ENCODE assay signal across 24 cellular contexts in the genomic region with DNA sequence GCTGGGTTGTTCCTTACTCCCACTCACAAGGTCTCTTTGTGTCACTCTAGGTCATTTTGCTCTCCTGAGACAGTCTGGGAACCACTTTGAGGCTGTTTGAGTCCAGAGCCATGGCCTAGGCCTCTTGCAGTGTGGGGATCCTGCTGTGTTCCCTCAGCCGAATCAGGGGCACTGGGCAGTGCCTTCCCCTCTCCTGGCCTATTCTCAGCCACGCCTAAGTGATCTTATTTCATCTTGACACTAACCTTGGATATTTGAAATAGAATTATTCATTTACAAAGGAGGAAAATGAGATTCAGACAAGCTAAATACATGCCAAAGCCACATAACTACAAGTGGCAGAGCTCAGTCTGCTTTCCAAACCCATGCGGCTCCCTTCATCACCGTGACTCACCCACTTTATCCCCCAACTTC.
DNase-seq lines count a peak whose midpoint lies in the region; ATAC-seq, FAIRE-seq and TF ChIP-seq lines count a peak whose summit lies in the region.
"Had no signal": no experiment of that assay in that cellular context is flagged by ENCODE, and none has a peak within 500 bp of the region (broad histone marks: within the 10 kb centered on the region; RNA-seq: fewer than 3 reads in every experiment).

No MANE protein-coding gene starts in this region.

- H3K56ac ChIP-seq in H1 (replicated peaks; ENCODE audit: insufficient read length, low read depth, low read length), result no peak overlapping the region

- no peak overlapping the region for H3K23ac ChIP-seq in H1 (ENCODE audit: insufficient read length)

- FAIRE-seq in RCC 7860 (lab: Jason Lieb, UNC) (peak; percentile 99), H1 (lab: Jason Lieb, UNC) (no peak)
- FAIRE-seq: GM12891 had no signal

- ATAC-seq in lower lobe of right lung (no peak), HG03442 (IDR thresholded peaks at IDR 0.05; ENCODE audit: unreplicated experiment) (no peak)

- H3K9ac ChIP-seq in H1 (replicated peaks in 1 of 4; ENCODE audit: extremely low read depth in 1 of 4, low read depth in 3 of 4, low read length in 3 of 4) (no peak overlapping the region), subcutaneous abdominal adipose tissue (ENCODE audit: low read length in 5 of 5) (no peak overlapping the region)

- no peaks in the 10 kb centered on the region for H3K27me3 Mint-ChIP-seq in activated CD4-positive, alpha-beta memory T cell treated with anti-CD3 and anti-CD28 coated beads, Interleukin-2, amount 10 ng/mL, durations not matched to agents 7 days and 5 days
- H3K27me3 Mint-ChIP-seq: activated naive CD4-positive, alpha-beta T cell treated with anti-CD3 and anti-CD28 coated beads, Interleukin-2, amount 10 ng/mL, durations not matched to agents 7 days and 5 days; B cell had no signal

- no peak overlapping the region for H3K27ac Mint-ChIP-seq in activated CD4-positive, alpha-beta memory T cell treated with anti-CD3 and anti-CD28 coated beads, Interleukin-2, amount 10 ng/mL, durations not matched to agents 7 days and 5 days
- H3K27ac Mint-ChIP-seq: activated naive CD4-positive, alpha-beta T cell treated with anti-CD3 and anti-CD28 coated beads, Interleukin-2, amount 10 ng/mL, durations not matched to agents 7 days and 5 days; B cell had no signal

- H2BK20ac ChIP-seq in H1 (ENCODE audit: low read length), result no peak overlapping the region

- 0 out of 2 replicates have a peak overlapping the region, but pooled peaks have one; percentile 10 for H2AFZ ChIP-seq in H1 (ENCODE audit: low read length)
- H2AFZ ChIP-seq: hepatocyte had no signal

- H4K8ac ChIP-seq in H1 (ENCODE audit: extremely low read depth, insufficient read depth, low read length), result no peak overlapping the region

- H3K9me3 ChIP-seq in H1 (ENCODE audit: insufficient read depth in 2 of 2, low read depth in 1 of 2, low read length in 1 of 2) (peaks cover 11 to 13% of the 10 kb centered on the region in 2 experiments), lower lobe of right lung (no peaks in the 10 kb centered on the region), subcutaneous abdominal adipose tissue (ENCODE audit: control insufficient read depth in 5 of 5, low read length in 5 of 5) (no peaks in the 10 kb centered on the region)
- H3K9me3 ChIP-seq: esophagus squamous epithelium, ovary, Peyer's patch, upper lobe of left lung had no signal

- no peak for TF ChIP-seq EP300 in H1 (IDR thresholded peaks at IDR 0.05; ENCODE audit: borderline replicate concordance in 1 of 2, low read depth in 2 of 2, low read length in 2 of 2)

- no peak overlapping the region for H4K91ac ChIP-seq in H1 (replicated peaks; ENCODE audit: insufficient read length, low read length)

- H2AK5ac ChIP-seq in H1 (ENCODE audit: low read depth, low read length), result no peak overlapping the region

- H3K4me1 Mint-ChIP-seq in activated CD4-positive, alpha-beta memory T cell treated with anti-CD3 and anti-CD28 coated beads, Interleukin-2, amount 10 ng/mL, durations not matched to agents 7 days and 5 days, result no peaks in the 10 kb centered on the region
- H3K4me1 Mint-ChIP-seq: activated naive CD4-positive, alpha-beta T cell treated with anti-CD3 and anti-CD28 coated beads, Interleukin-2, amount 10 ng/mL, durations not matched to agents 7 days and 5 days; B cell had no signal

- no peaks in the 10 kb centered on the region for H4K20me1 ChIP-seq in H1 (replicated peaks in 1 of 2; ENCODE audit: control insufficient read depth in 1 of 2, insufficient read depth in 2 of 2, low read length in 2 of 2)

- no peak overlapping the region for H2BK12ac ChIP-seq in H1 (ENCODE audit: low read depth, low read length)

- no peak overlapping the region for H3K4me3 Mint-ChIP-seq in activated CD4-positive, alpha-beta memory T cell treated with anti-CD3 and anti-CD28 coated beads, Interleukin-2, amount 10 ng/mL, durations not matched to agents 7 days and 5 days
- H3K4me3 Mint-ChIP-seq: activated naive CD4-positive, alpha-beta T cell treated with anti-CD3 and anti-CD28 coated beads, Interleukin-2, amount 10 ng/mL, durations not matched to agents 7 days and 5 days; B cell had no signal

- H2BK5ac ChIP-seq in H1 (ENCODE audit: low read depth, low read length), result no peak overlapping the region

- H3K4me3 ChIP-seq in H1 (ENCODE audit: extremely low read depth in 1 of 4, insufficient read depth in 2 of 4, low read depth in 3 of 4, low read length in 4 of 4) (no peak overlapping the region), lower lobe of right lung (no peak overlapping the region), subcutaneous abdominal adipose tissue (ENCODE audit: low read depth in 1 of 5, low read length in 5 of 5) (no peak overlapping the region)
- H3K4me3 ChIP-seq: esophagus squamous epithelium, hepatocyte, ovary, Peyer's patch, upper lobe of left lung had no signal

- H2BK120ac ChIP-seq in H1 (replicated peaks; ENCODE audit: low read depth, low read length), result no peak overlapping the region

- H3K79me1 ChIP-seq in H1 (ENCODE audit: low read depth, low read length), result no peaks in the 10 kb centered on the region

- no peaks in the 10 kb centered on the region for H3K23me2 ChIP-seq in H1 (ENCODE audit: low read depth, low read length)

- in situ Hi-C loops in GM13976 (cut with MboI; ENCODE audit: low sequenced_read_pairs, unreplicated experiment), result no loop called here

- no peak for TF ChIP-seq POLR2A in H1 (IDR thresholded peaks at IDR 0.05; ENCODE audit: control extremely low read depth in 1 of 2, low read depth in 2 of 2, low read length in 2 of 2)

- H3K9me3 Mint-ChIP-seq in activated CD4-positive, alpha-beta memory T cell treated with anti-CD3 and anti-CD28 coated beads, Interleukin-2, amount 10 ng/mL, durations not matched to agents 7 days and 5 days, result peaks cover under 1% of the 10 kb centered on the region

- CTCF ChIA-PET in H1 (lab: Charles Lee; ENCODE audit: partially characterized antibody), result interaction anchor here (1.0 kb wide), 1 partner anchor 24 kb away, joined by 3 read pairs; no protein-coding TSS in a partner anchor
- CTCF ChIA-PET in activated CD4-positive, alpha-beta memory T cell treated with anti-CD3 and anti-CD28 coated beads, Interleukin-2, amount 10 ng/mL, durations not matched to agents 7 days and 5 days (lab: Charles Lee), result interaction anchor here (0.6 kb wide), 1 partner anchor 42 kb away, joined by 4 read pairs; no protein-coding TSS in a partner anchor

- no peak overlapping the region for H4K5ac ChIP-seq in H1 (ENCODE audit: insufficient read length, low read depth, low read length)

- H3K36me3 ChIP-seq in H1 (ENCODE audit: control insufficient read depth in 2 of 4, insufficient read depth in 4 of 4, low read length in 3 of 4) (no peaks in the 10 kb centered on the region), lower lobe of right lung (no peaks in the 10 kb centered on the region), subcutaneous abdominal adipose tissue (ENCODE audit: control insufficient read depth in 5 of 5, insufficient read depth in 5 of 5, low read length in 5 of 5) (no peaks in the 10 kb centered on the region)
- H3K36me3 ChIP-seq: esophagus squamous epithelium, ovary, Peyer's patch, upper lobe of left lung had no signal

- H3K4me1 ChIP-seq in H1 (replicated peaks in 1 of 4; ENCODE audit: control insufficient read depth in 3 of 4, insufficient read depth in 4 of 4, low read length in 3 of 4), result peaks cover 0 to 3% (median 0%) of the 10 kb centered on the region in 4 experiments; a peak in 2 of 7 replicates
- H3K4me1 ChIP-seq in lower lobe of right lung, result peaks cover 23% of the 10 kb centered on the region
- H3K4me1 ChIP-seq in subcutaneous abdominal adipose tissue (ENCODE audit: control insufficient read depth in 5 of 5, insufficient read depth in 5 of 5, low read length in 5 of 5), result peaks cover 3 to 34% (median 28%) of the 10 kb centered on the region in 5 donors
- H3K4me1 ChIP-seq: Peyer's patch had no signal

- no peak for TF ChIP-seq RAD21 in H1 (IDR thresholded peaks at IDR 0.05 in 1 of 2, conservative IDR thresholded peaks at IDR 0.05 in 1 of 2; ENCODE audit: low read depth in 2 of 2, low read length in 2 of 2)

- peak; percentile 91 for DNase-seq in RCC 7860 (ENCODE audit: low spot score)
- no peak for DNase-seq in H1 (ENCODE audit: low read depth in 1 of 2, low spot score in 2 of 2)
- no peak for DNase-seq in lower lobe of right lung
- DNase-seq in NCI-H82 treated with DMSO at 0.1 percent for 48 hours (lab: John Stamatoyannopoulos, UW; ENCODE audit: unreplicated experiment), result no peak
- DNase-seq in GM13976 (ENCODE audit: low spot score), result no peak
- DNase-seq in activated CD4-positive, alpha-beta memory T cell treated with anti-CD3 and anti-CD28 coated beads, Interleukin-2, amount 10 ng/mL, durations not matched to agents 7 days and 5 days, result no peak
- DNase-seq: activated CD4-positive, alpha-beta T cell treated with anti-CD3 and anti-CD28 coated beads, Interleukin-2, amount 50 U/mL, for 48 hours; activated naive CD4-positive, alpha-beta T cell treated with anti-CD3 and anti-CD28 coated beads, Interleukin-2, amount 10 ng/mL, durations not matched to agents 7 days and 5 days; activated T-cell treated with anti-CD3 and anti-CD28 coated beads, Interleukin-2, amount 50 U/mL, for 1 hour; effector CD4-positive, alpha-beta T cell; esophagus squamous epithelium; GF-D8; NCI-H1048; NCI-H2171 treated with DMSO at 0.1 percent for 48 hours; NCI-H748 treated with DMSO at 0.1 percent for 48 hours; ovary; Peyer's patch; stimulated activated CD4-positive, alpha-beta T cell treated with anti-CD3 and anti-CD28 coated beads, Interleukin-12 subunit alpha, Interleukin-12 subunit beta, amount 100 ng/mL, for 4 hours; upper lobe of left lung had no signal

- TF ChIP-seq CTCF in H1 (IDR thresholded peaks at IDR 0.05; ENCODE audit: control extremely low read depth in 1 of 3, insufficient read depth in 1 of 3, low read depth in 1 of 3, low read length in 3 of 3) (no peak), lower lobe of right lung (IDR thresholded peaks at IDR 0.05) (no peak), GM13976 (IDR thresholded peaks at IDR 0.05; ENCODE audit: borderline replicate concordance, control extremely low read depth, extremely low read depth, insufficient read depth, missing control alignments) (no peak)

- 88% methylated on average over 4 of the region's 4 CpGs; no CpG with 5 or more reads in 1 of the 2 experiments for WGBS in H1 (ENCODE audit: extremely low coverage in 1 of 2, insufficient coverage in 1 of 2, insufficient read length in 1 of 2, insufficient replicate concordance in 2 of 2, low coverage in 1 of 2, low lambda C conversion rate in 2 of 2, missing lambda C conversion rate in 1 of 2), 2 experiments

- no peaks in the 10 kb centered on the region for H3K27me3 ChIP-seq in H1 (replicated peaks in 1 of 4; ENCODE audit: control insufficient read depth in 3 of 4, extremely low read depth in 1 of 4, insufficient read depth in 3 of 4, low read length in 3 of 4)
- H3K27me3 ChIP-seq in lower lobe of right lung (ENCODE audit: low read depth), result no peaks in the 10 kb centered on the region
- H3K27me3 ChIP-seq in subcutaneous abdominal adipose tissue (ENCODE audit: control insufficient read depth in 5 of 5, insufficient read depth in 4 of 5, low read length in 5 of 5), result no peaks in the 10 kb centered on the region
- H3K27me3 ChIP-seq: esophagus squamous epithelium, hepatocyte, ovary, Peyer's patch, upper lobe of left lung had no signal

- H3K4me2 ChIP-seq in H1 (ENCODE audit: insufficient read depth in 1 of 2, low read depth in 2 of 2, low read length in 2 of 2), result no peak overlapping the region
- H3K4me2 ChIP-seq: hepatocyte had no signal

- no peak overlapping the region for H3K18ac ChIP-seq in H1 (ENCODE audit: extremely low read depth, low read length)

- H3K27ac ChIP-seq in H1 (ENCODE audit: low read depth, low read length), result no peak overlapping the region
- peak overlapping the region; percentile 33 for H3K27ac ChIP-seq in lower lobe of right lung
- peak overlapping the region; percentile 34 for H3K27ac ChIP-seq in subcutaneous abdominal adipose tissue (ENCODE audit: low read depth, low read length)
- H3K27ac ChIP-seq: hepatocyte, Peyer's patch had no signal

- no peak overlapping the region for H3K4ac ChIP-seq in H1 (replicated peaks; ENCODE audit: insufficient read length, low read depth, low read length)

- no peak overlapping the region for H2BK15ac ChIP-seq in H1 (ENCODE audit: low read length)

- POLR2A ChIA-PET in H1 (lab: Charles Lee; ENCODE audit: partially characterized antibody), result no interaction called here
- POLR2A ChIA-PET in activated CD4-positive, alpha-beta memory T cell treated with anti-CD3 and anti-CD28 coated beads, Interleukin-2, amount 10 ng/mL, durations not matched to agents 7 days and 5 days (lab: Charles Lee), result no interaction called here

- no peak overlapping the region for H3K14ac ChIP-seq in H1 (ENCODE audit: insufficient read length)

- no peaks in the 10 kb centered on the region for H3K79me2 ChIP-seq in H1 (ENCODE audit: control insufficient read depth in 1 of 2, insufficient read depth in 2 of 2, low read length in 2 of 2)
- H3K79me2 ChIP-seq: hepatocyte had no signal

- no peaks in the 10 kb centered on the region for H3K36me3 Mint-ChIP-seq in activated CD4-positive, alpha-beta memory T cell treated with anti-CD3 and anti-CD28 coated beads, Interleukin-2, amount 10 ng/mL, durations not matched to agents 7 days and 5 days (ENCODE audit: low read depth)
- H3K36me3 Mint-ChIP-seq: activated naive CD4-positive, alpha-beta T cell treated with anti-CD3 and anti-CD28 coated beads, Interleukin-2, amount 10 ng/mL, durations not matched to agents 7 days and 5 days had no signal

- intact Hi-C loops in lower lobe of right lung (cut with DNase I), result no loop called here
